ENCODE assay signal across 24 cellular contexts in genomic region chr6:8947900-8948299, GRCh38.
"Had no signal": no experiment of that assay in that cellular context is flagged by ENCODE, and none has a peak within 500 bp of the region (broad histone marks: within the 10 kb centered on the region; RNA-seq: fewer than 3 reads in every experiment).

No MANE protein-coding gene starts in this region.

- H3K27ac ChIP-seq: SK-N-MC had no signal

- DNase-seq: activated B cell treated with CpG ODN at 0.5 μM for 24 hours; activated CD4-positive, alpha-beta T cell treated with anti-CD3 and anti-CD28 coated beads for 1 hour; activated CD4-positive, alpha-beta T cell treated with anti-CD3 and anti-CD28 coated beads, Interleukin-2, amount 10 ng/mL, durations not matched to agents 24 days and 14 days; activated CD4-positive, alpha-beta T cell treated with anti-CD3 and anti-CD28 coated beads, Interleukin-2, amount 50 U/mL, for 48 hours; activated CD8-positive, alpha-beta memory T cell treated with anti-CD3 and anti-CD28 coated beads for 24 hours; activated effector memory CD4-positive, alpha-beta T cell treated with anti-CD3 and anti-CD28 coated beads, Interleukin-2, amount 50 U/mL, for 16 hours; activated naive CD4-positive, alpha-beta T cell treated with Interleukin-2 at 50 U/mL for 16 hours; activated naive CD8-positive, alpha-beta T cell treated with anti-CD3 and anti-CD28 coated beads, Interleukin-2, amount 50 U/mL, for 24 hours; activated T-cell treated with anti-CD3 and anti-CD28 coated beads, Interleukin-2, amount 50 U/mL, for 4 hours; amniotic stem cell; Kasumi-1; NCI-H1048; NCI-H1930; NCI-H2107; NCI-H446 treated with DMSO at 0.1 percent for 48 hours; NCI-H524 treated with DMSO at 0.1 percent for 48 hours; NCI-H774; RPMI8226; T-cell; T-helper 2 cell; T1000 had no signal

- H3K4me3 ChIP-seq: SK-N-MC had no signal

- ATAC-seq: activated naive CD4-positive, alpha-beta T cell treated with anti-CD3 and anti-CD28 coated beads, Interleukin-2, amount 50 U/mL, for 72 hours; activated naive CD8-positive, alpha-beta T cell treated with anti-CD3 and anti-CD28 coated beads, Interleukin-2, amount 50 U/mL, for 24 hours; activated T-cell treated with anti-CD3 and anti-CD28 coated beads, Interleukin-2, amount 50 U/mL, for 4 hours; Right ventricle myocardium inferior; T-cell had no signal
